In genomic region chr12:51238510-51239334, GRCh38 we compare ENCODE assay signal across 8 cellular contexts. TPM values are rescaled to one million over a fixed set of nuclear protein-coding genes. Genes with fewer than 3 reads are reported as not detected.
DNase-seq lines count a peak whose midpoint lies in the region; ATAC-seq and TF ChIP-seq lines count a peak whose summit lies in the region.

Gene DAZAP2, plus strand, starts transcription at chr12:51238826. Its CDS starts 82 bp downstream, at chr12:51238908.

- H3K4me1 ChIP-seq in CD8-positive, alpha-beta T cell (ENCODE audit: insufficient read depth, low read length) = peaks cover 32% of the 10 kb centered on the region
- H3K4me1 ChIP-seq in duodenal mucosa (ENCODE audit: control insufficient read depth in 1 of 2, insufficient read depth in 2 of 2, low read length in 2 of 2) = peaks cover 14 to 21% of the 10 kb centered on the region in 2 donors
- peaks cover 43% of the 10 kb centered on the region for H3K4me1 ChIP-seq in lower lobe of right lung

- intact Hi-C loops in CD8-positive, alpha-beta T cell (cut with DNase I, micrococcal nuclease) = loop anchor here (1.0 to 5.0 kb wide), 11 partner anchors 20 to 1769 kb away; partner anchors contain the start of genes CSRNP2 (in 2 of the 2), POU6F1 (in 2 of the 2), ATF1 (in 1 of the 2) and EIF4B (in 1 of the 2)
- intact Hi-C loops in lower lobe of right lung (cut with DNase I) = no loop called here

- H3K27ac Mint-ChIP-seq in CD8-positive, alpha-beta T cell = peak within 1 kb of the TSS; percentile 100
- peak within 1 kb of the TSS; percentile 98 for H3K27ac Mint-ChIP-seq in activated CD4-positive, alpha-beta memory T cell treated with anti-CD3 and anti-CD28 coated beads, Interleukin-2, amount 10 ng/mL, durations not matched to agents 7 days and 5 days

- no peaks in the 10 kb centered on the region for H3K9me3 Mint-ChIP-seq in CD8-positive, alpha-beta T cell
- H3K9me3 Mint-ChIP-seq in activated CD4-positive, alpha-beta memory T cell treated with anti-CD3 and anti-CD28 coated beads, Interleukin-2, amount 10 ng/mL, durations not matched to agents 7 days and 5 days = no peaks in the 10 kb centered on the region

- peak within 1 kb of the TSS; percentile 100 for H3K27ac ChIP-seq in CD8-positive, alpha-beta T cell (ENCODE audit: low read depth, low read length)
- H3K27ac ChIP-seq in duodenal mucosa (ENCODE audit: low read depth, low read length) (peak within 1 kb of the TSS; percentile 100), lower lobe of right lung (peak within 1 kb of the TSS; percentile 100)

- peak within 1 kb of the TSS; percentile 99 for H3K4me3 ChIP-seq in CD8-positive, alpha-beta T cell (ENCODE audit: low read depth, low read length)
- H3K4me3 ChIP-seq in duodenal mucosa (ENCODE audit: low read depth in 1 of 2, low read length in 2 of 2) (peak within 1 kb of the TSS; percentile 92 to 100), lower lobe of right lung (peak within 1 kb of the TSS; percentile 96)

- peak within 1 kb of the TSS; percentile 94 for H3K4me3 Mint-ChIP-seq in CD8-positive, alpha-beta T cell
- peak within 1 kb of the TSS; percentile 93 for H3K4me3 Mint-ChIP-seq in activated CD4-positive, alpha-beta memory T cell treated with anti-CD3 and anti-CD28 coated beads, Interleukin-2, amount 10 ng/mL, durations not matched to agents 7 days and 5 days

- peaks cover 45% of the 10 kb centered on the region for H3K4me1 Mint-ChIP-seq in CD8-positive, alpha-beta T cell (ENCODE audit: low read depth)
- peaks cover 39% of the 10 kb centered on the region for H3K4me1 Mint-ChIP-seq in activated CD4-positive, alpha-beta memory T cell treated with anti-CD3 and anti-CD28 coated beads, Interleukin-2, amount 10 ng/mL, durations not matched to agents 7 days and 5 days

- H3K27me3 ChIP-seq in CD8-positive, alpha-beta T cell (ENCODE audit: insufficient read depth, low read length) = no peaks in the 10 kb centered on the region
- no peaks in the 10 kb centered on the region for H3K27me3 ChIP-seq in duodenal mucosa (ENCODE audit: control insufficient read depth in 1 of 2, insufficient read depth in 2 of 2, low read length in 2 of 2)
- no peaks in the 10 kb centered on the region for H3K27me3 ChIP-seq in lower lobe of right lung (ENCODE audit: low read depth)

- peak; percentile 89 to 97 (median 95) for DNase-seq in CD8-positive, alpha-beta T cell
- DNase-seq in HK-2 (ENCODE audit: unreplicated experiment) (peak; percentile 94), NCI-H82 treated with DMSO at 0.1 percent for 48 hours (lab: John Stamatoyannopoulos, UW; ENCODE audit: unreplicated experiment) (peak; percentile 83), lower lobe of right lung (peak; percentile 98)
- peak; percentile 97 for DNase-seq in activated CD4-positive, alpha-beta memory T cell treated with anti-CD3 and anti-CD28 coated beads, Interleukin-2, amount 10 ng/mL, durations not matched to agents 7 days and 5 days
- peak; percentile 85 to 97 (median 92) for DNase-seq in stimulated activated CD4-positive, alpha-beta T cell treated with anti-CD3 and anti-CD28 coated beads, TNF-alpha, amount 100 ng/mL, for 24 hours (ENCODE audit: low read depth in 3 of 3)

- TF ChIP-seq CTCF in CD8-positive, alpha-beta T cell (IDR thresholded peaks at IDR 0.05) = no peak
- peak; percentile 7 for TF ChIP-seq CTCF in lower lobe of right lung (IDR thresholded peaks at IDR 0.05)

- no peaks in the 10 kb centered on the region for H3K9me3 ChIP-seq in CD8-positive, alpha-beta T cell (ENCODE audit: low read length)
- no peaks in the 10 kb centered on the region for H3K9me3 ChIP-seq in duodenal mucosa (ENCODE audit: control insufficient read depth in 1 of 2, low read length in 2 of 2)
- no peaks in the 10 kb centered on the region for H3K9me3 ChIP-seq in lower lobe of right lung

- no peaks in the 10 kb centered on the region for H3K27me3 Mint-ChIP-seq in CD8-positive, alpha-beta T cell (ENCODE audit: low read depth)
- peaks cover 4% of the 10 kb centered on the region for H3K27me3 Mint-ChIP-seq in activated CD4-positive, alpha-beta memory T cell treated with anti-CD3 and anti-CD28 coated beads, Interleukin-2, amount 10 ng/mL, durations not matched to agents 7 days and 5 days

- H3K36me3 ChIP-seq in CD8-positive, alpha-beta T cell (ENCODE audit: insufficient read depth, low read length) = peaks cover 23% of the 10 kb centered on the region
- H3K36me3 ChIP-seq in duodenal mucosa (ENCODE audit: control insufficient read depth in 1 of 2, insufficient read depth in 2 of 2, low read length in 2 of 2) (peaks cover 26 to 35% of the 10 kb centered on the region in 2 donors), lower lobe of right lung (peaks cover 37% of the 10 kb centered on the region)

- H3K36me3 Mint-ChIP-seq in CD8-positive, alpha-beta T cell = peaks cover 50% of the 10 kb centered on the region
- peaks cover 41% of the 10 kb centered on the region for H3K36me3 Mint-ChIP-seq in activated CD4-positive, alpha-beta memory T cell treated with anti-CD3 and anti-CD28 coated beads, Interleukin-2, amount 10 ng/mL, durations not matched to agents 7 days and 5 days (ENCODE audit: low read depth)

- CTCF ChIA-PET in CD8-positive, alpha-beta T cell (lab: Charles Lee) = interaction anchor here (1.0 to 1.7 kb wide), 3 partner anchors 9 to 130 kb away, joined by 3 to 17 read pairs (median 3); partner anchors contain the start of gene POU6F1
- CTCF ChIA-PET in activated CD4-positive, alpha-beta memory T cell treated with anti-CD3 and anti-CD28 coated beads, Interleukin-2, amount 10 ng/mL, durations not matched to agents 7 days and 5 days (lab: Charles Lee) = interaction anchor here (0.6 to 2.3 kb wide), 10 partner anchors 11 to 1077 kb away, joined by 3 to 17 read pairs (median 3); partner anchors contain the start of gene POU6F1

- POLR2A ChIA-PET in CD8-positive, alpha-beta T cell (lab: Charles Lee) = interaction anchor here (0.6 to 4.6 kb wide), 19 partner anchors 9 to 475 kb away, joined by 3 to 101 read pairs (median 5); partner anchors contain the start of genes ATF1, BIN2, CSRNP2 and POU6F1
- POLR2A ChIA-PET in activated CD4-positive, alpha-beta memory T cell treated with anti-CD3 and anti-CD28 coated beads, Interleukin-2, amount 10 ng/mL, durations not matched to agents 7 days and 5 days (lab: Charles Lee) = interaction anchor here (0.6 to 4.9 kb wide), 33 partner anchors 9 to 706 kb away, joined by 3 to 68 read pairs (median 6); partner anchors contain the start of genes ATF1, BIN2, CSRNP2 and LETMD1

- H3K9ac ChIP-seq in duodenal mucosa (ENCODE audit: low read depth in 1 of 2, low read length in 2 of 2) = peak within 1 kb of the TSS; percentile 100

- peak; percentile 88 for ATAC-seq in CD8-positive, alpha-beta T cell
- peak; percentile 85 for ATAC-seq in GM19452 (IDR thresholded peaks at IDR 0.05; ENCODE audit: unreplicated experiment)
- peak; percentile 98 to 99 for ATAC-seq in lower lobe of right lung

RNA-seq across cellular contexts. Expression of gene DAZAP2, which starts in this region (rescaled TPM):
- total RNA-seq in CD8-positive, alpha-beta T cell = 100 to 1,000 TPM; 340 to 343 TPM
- total RNA-seq in activated CD4-positive, alpha-beta memory T cell treated with anti-CD3 and anti-CD28 coated beads, Interleukin-2, amount 10 ng/mL, durations not matched to agents 7 days and 5 days = 100 to 1,000 TPM; 247 TPM
- 259 TPM for total RNA-seq in lower lobe of right lung

Comparison
In these comparisons a context has a peak if more than half of its experiments do, and no peak if none do; other contexts are left out.
1. Peak in every context shown above with its lines: DNase-seq, ATAC-seq, H3K4me3 ChIP-seq and H3K27ac ChIP-seq.